Comparison of ENCODE assay signal across 16 cellular contexts in the genomic region with DNA sequence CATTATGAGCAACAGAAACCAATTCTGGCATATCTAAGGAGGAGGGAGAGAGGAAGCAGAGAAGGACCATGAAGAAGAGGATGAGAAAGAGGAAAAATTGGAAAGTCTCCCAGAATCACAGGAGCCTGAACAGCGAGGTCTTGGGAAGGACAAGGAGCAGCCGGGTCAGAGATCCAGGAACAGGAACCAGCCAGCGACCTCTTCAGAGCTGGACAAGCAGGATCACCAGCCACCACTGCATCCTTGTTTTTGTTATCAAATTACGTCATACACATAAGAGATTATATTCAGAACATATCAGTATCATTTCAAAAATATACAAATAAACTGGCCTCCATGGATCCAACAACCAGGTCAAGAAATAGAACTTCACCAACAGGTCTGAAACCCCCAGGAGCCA. TPM values are rescaled to one million over a fixed set of nuclear protein-coding genes. Genes with fewer than 3 reads are reported as not detected.
DNase-seq lines count a peak whose midpoint lies in the region; ATAC-seq and TF ChIP-seq lines count a peak whose summit lies in the region.
"Had no signal": no experiment of that assay in that cellular context is flagged by ENCODE, and none has a peak within 500 bp of the region (broad histone marks: within the 10 kb centered on the region; RNA-seq: fewer than 3 reads in every experiment).

No MANE protein-coding gene starts in this region.

- no peak overlapping the region for H3K9ac ChIP-seq in skeletal muscle tissue (ENCODE audit: low read depth in 1 of 3, low read length in 3 of 3)
- H3K9ac ChIP-seq: GM23248 had no signal

- no peak for TF ChIP-seq CTCF in right lobe of liver (IDR thresholded peaks at IDR 0.05)
- no peak for TF ChIP-seq CTCF in vagina (IDR thresholded peaks at IDR 0.05)

- peaks cover 0 to 2% (median 0%) of the 10 kb centered on the region in 3 donors for H3K36me3 Mint-ChIP-seq in CD8-positive, alpha-beta memory T cell
- H3K36me3 Mint-ChIP-seq: CD4-positive, alpha-beta memory T cell had no signal

- H3K27ac Mint-ChIP-seq in CD8-positive, alpha-beta memory T cell = no peak overlapping the region
- H3K27ac Mint-ChIP-seq: CD4-positive, alpha-beta memory T cell had no signal

- H3K4me3 Mint-ChIP-seq in CD8-positive, alpha-beta memory T cell = no peak overlapping the region
- H3K4me3 Mint-ChIP-seq: CD4-positive, alpha-beta memory T cell had no signal

- H3K27me3 Mint-ChIP-seq in CD8-positive, alpha-beta memory T cell = peaks cover 11 to 29% of the 10 kb centered on the region in 2 donors

- no peaks in the 10 kb centered on the region for H3K4me1 Mint-ChIP-seq in CD8-positive, alpha-beta memory T cell

- no peak for TF ChIP-seq POLR2A in right lobe of liver (IDR thresholded peaks at IDR 0.05)
- TF ChIP-seq POLR2A in vagina (IDR thresholded peaks at IDR 0.05) = no peak

- H3K9me3 Mint-ChIP-seq in CD8-positive, alpha-beta memory T cell = no peaks in the 10 kb centered on the region
- H3K9me3 Mint-ChIP-seq: CD4-positive, alpha-beta memory T cell had no signal

- intact Hi-C loops in right lobe of liver (cut with DNase I) (no loop called here), vagina (cut with DNase I) (no loop called here)

- DNase-seq in left lobe of liver (ENCODE audit: low spot score) = no peak
- no peak for DNase-seq in right lobe of liver
- DNase-seq in vagina (ENCODE audit: extremely low spot score in 2 of 2) = no peak
- no peak for DNase-seq in CD8-positive, alpha-beta memory T cell
- DNase-seq in central memory CD4-positive, alpha-beta T cell = no peak
- DNase-seq in RKO (ENCODE audit: low spot score) = no peak
- no peak for DNase-seq in NOMO-1 treated with dmso at 0.1 percent for 144 hours (lab: John Stamatoyannopoulos, UW; ENCODE audit: unreplicated experiment)
- DNase-seq: C1 segment of cervical spinal cord; Caco-2; CD4-positive, alpha-beta memory T cell; DMS153; DND-41; GM23248; H7; HCEC 1CT had no signal

- H3K4me1 ChIP-seq in right lobe of liver (no peaks in the 10 kb centered on the region), skeletal muscle tissue (ENCODE audit: control insufficient read depth in 3 of 3, insufficient read depth in 3 of 3, low read length in 3 of 3) (peaks cover 0 to 6% (median under 1%) of the 10 kb centered on the region in 3 donors), vagina (peaks cover 29% of the 10 kb centered on the region)
- peaks cover 5% of the 10 kb centered on the region for H3K4me1 ChIP-seq in CD8-positive, alpha-beta memory T cell (ENCODE audit: insufficient read depth, low read length)
- H3K4me1 ChIP-seq: Caco-2 had no signal

- CTCF ChIA-PET in CD8-positive, alpha-beta memory T cell (lab: Charles Lee) = no interaction called here

- ATAC-seq in left lobe of liver (peak; percentile 47), right lobe of liver (peak; percentile 45 to 78 (median 70))

- WGBS in right lobe of liver (ENCODE audit: insufficient coverage, low coverage, low lambda C conversion rate, missing lambda C conversion rate) = 68% methylated on average over 3 of the region's 4 CpGs

- POLR2A ChIA-PET in CD8-positive, alpha-beta memory T cell (lab: Charles Lee) = no interaction called here

- H3K27ac ChIP-seq in right lobe of liver (no peak overlapping the region), skeletal muscle tissue (ENCODE audit: low read depth, low read length) (peak overlapping the region; percentile 64), vagina (peak overlapping the region; percentile 33)
- no peak overlapping the region for H3K27ac ChIP-seq in CD8-positive, alpha-beta memory T cell (ENCODE audit: low read depth, low read length)
- H3K27ac ChIP-seq: GM23248 had no signal

- H3K36me3 ChIP-seq in right lobe of liver = no peaks in the 10 kb centered on the region
- no peaks in the 10 kb centered on the region for H3K36me3 ChIP-seq in skeletal muscle tissue (ENCODE audit: control insufficient read depth in 3 of 3, insufficient read depth in 3 of 3, low read length in 3 of 3)
- H3K36me3 ChIP-seq in vagina = no peaks in the 10 kb centered on the region
- H3K36me3 ChIP-seq in CD8-positive, alpha-beta memory T cell (ENCODE audit: insufficient read depth, low read length) = no peaks in the 10 kb centered on the region

- H3K27me3 ChIP-seq in right lobe of liver (no peaks in the 10 kb centered on the region), skeletal muscle tissue (ENCODE audit: control insufficient read depth in 3 of 3, insufficient read depth in 3 of 3, low read length in 3 of 3) (peaks cover 0 to 9% (median 3%) of the 10 kb centered on the region in 3 donors), vagina (no peaks in the 10 kb centered on the region)
- no peaks in the 10 kb centered on the region for H3K27me3 ChIP-seq in CD8-positive, alpha-beta memory T cell (ENCODE audit: insufficient read depth, low read length, poor library complexity, severe bottlenecking)

- no peak overlapping the region for H3K4me3 ChIP-seq in right lobe of liver
- no peak overlapping the region for H3K4me3 ChIP-seq in skeletal muscle tissue (ENCODE audit: low read length in 3 of 3)
- H3K4me3 ChIP-seq in vagina = no peak overlapping the region
- H3K4me3 ChIP-seq in CD8-positive, alpha-beta memory T cell (ENCODE audit: low read length) = no peak overlapping the region
- H3K4me3 ChIP-seq: GM23248 had no signal

- no peaks in the 10 kb centered on the region for H3K9me3 ChIP-seq in right lobe of liver
- no peaks in the 10 kb centered on the region for H3K9me3 ChIP-seq in skeletal muscle tissue (ENCODE audit: control insufficient read depth in 3 of 3, low read length in 3 of 3)
- no peaks in the 10 kb centered on the region for H3K9me3 ChIP-seq in vagina
- no peaks in the 10 kb centered on the region for H3K9me3 ChIP-seq in CD8-positive, alpha-beta memory T cell (ENCODE audit: low read length)
- H3K9me3 ChIP-seq: Caco-2 had no signal

RNA-seq across cellular contexts. Expression of a gene that starts 22.1 kb away (rescaled TPM):
- 0.10 TPM for total RNA-seq in left lobe of liver
- under 1 TPM; 0.07 to 0.60 (median 0.22) TPM for total RNA-seq in right lobe of liver
- 2.6 TPM for total RNA-seq in skeletal muscle tissue
- 23.3 TPM for total RNA-seq in vagina
- total RNA-seq in CD8-positive, alpha-beta memory T cell = not detected
- not detected for polyA plus RNA-seq in CD8-positive, alpha-beta memory T cell
- total RNA-seq: CD4-positive, alpha-beta memory T cell had no signal
- polyA plus RNA-seq: CD4-positive, alpha-beta memory T cell had no signal

Comparison
In these comparisons a context has a peak if more than half of its experiments do, and no peak if none do; other contexts are left out.
1. H3K27ac ChIP-seq: peak in skeletal muscle tissue (single experiment) and vagina (single experiment); none in right lobe of liver (0 of 3) and CD8-positive, alpha-beta memory T cell (single experiment).